11 cellular contexts compared by ENCODE assay signal in the genomic region with DNA sequence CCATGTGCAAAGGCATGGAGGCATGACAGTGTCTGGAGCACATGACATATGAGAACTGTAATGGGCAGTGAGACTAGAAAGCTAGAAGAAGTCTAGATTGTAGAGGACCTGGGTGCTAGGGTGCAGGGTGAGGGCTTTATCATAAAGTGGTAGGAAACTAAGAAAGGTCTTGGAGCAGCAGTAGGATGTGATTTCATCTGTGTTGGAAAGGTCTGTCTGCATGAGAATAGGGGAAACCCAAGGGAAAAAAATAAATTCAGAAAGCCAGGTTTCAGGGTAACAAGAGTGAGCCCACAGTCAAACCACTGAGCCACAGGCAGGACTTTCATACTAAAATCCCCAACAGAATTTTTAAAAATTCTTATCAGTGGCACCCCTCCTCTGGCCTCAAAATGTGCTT. TPM values are rescaled to one million over a fixed set of nuclear protein-coding genes. Genes with fewer than 3 reads are reported as not detected.
A peak's percentile ranks its signal among the peaks of the same experiment; 100 is the strongest.
DNase-seq lines count a peak whose midpoint lies in the region; ATAC-seq, FAIRE-seq and TF ChIP-seq lines count a peak whose summit lies in the region.
"Had no signal": no experiment of that assay in that cellular context is flagged by ENCODE, and none has a peak within 500 bp of the region (broad histone marks: within the 10 kb centered on the region; RNA-seq: fewer than 3 reads in every experiment).

No MANE protein-coding gene starts in this region.

- CTCF ChIA-PET in A673 (lab: Charles Lee): interaction anchor here (1.5 kb wide), 1 partner anchor 163 kb away, joined by 3 read pairs; no protein-coding TSS in a partner anchor

- H3K27me3 ChIP-seq in A673 (replicated peaks; ENCODE audit: insufficient read depth, low read depth, low read length, poor library complexity) (no peaks in the 10 kb centered on the region), HUES48 (ENCODE audit: control insufficient read depth, insufficient read depth, low read length) (peaks cover 64% of the 10 kb centered on the region), astrocyte (ENCODE audit: insufficient read depth, low read length) (peaks cover 21% of the 10 kb centered on the region), neural cell (ENCODE audit: insufficient read depth, low read depth, low read length) (no peaks in the 10 kb centered on the region)

- no peak for TF ChIP-seq RAD21 in neural cell (conservative IDR thresholded peaks at IDR 0.05)

- H3K36me3 ChIP-seq in A673 (ENCODE audit: insufficient read depth, low read length, poor library complexity, severe bottlenecking) (no peaks in the 10 kb centered on the region), HUES48 (ENCODE audit: control insufficient read depth, insufficient read depth, low read length) (no peaks in the 10 kb centered on the region), astrocyte (ENCODE audit: insufficient read depth, low read length) (no peaks in the 10 kb centered on the region), neural cell (ENCODE audit: insufficient read depth, low read length) (no peaks in the 10 kb centered on the region), mucosa of descending colon (ENCODE audit: low read depth) (no peaks in the 10 kb centered on the region)

- H2AFZ ChIP-seq in astrocyte (ENCODE audit: low read depth, low read length) (no peak overlapping the region), neural cell (ENCODE audit: low read depth, low read length) (no peak overlapping the region)

- H3K27ac Mint-ChIP-seq in astrocyte (ENCODE audit: unreplicated experiment): no peak overlapping the region

- no peaks in the 10 kb centered on the region for H4K20me1 ChIP-seq in astrocyte (ENCODE audit: insufficient read depth, low read length)
- no peaks in the 10 kb centered on the region for H4K20me1 ChIP-seq in neural cell (ENCODE audit: insufficient read depth)

- H3K79me2 ChIP-seq in astrocyte (ENCODE audit: insufficient read depth, low read length) (no peaks in the 10 kb centered on the region), neural cell (replicated peaks; ENCODE audit: insufficient read depth, low read length) (no peaks in the 10 kb centered on the region)

- TF ChIP-seq EP300 in neural cell (conservative IDR thresholded peaks at IDR 0.05; ENCODE audit: poor library complexity, severe bottlenecking): no peak

- DNase-seq in A673 (ENCODE audit: low spot score): no peak
- no peak for DNase-seq in astrocyte (ENCODE audit: low read depth)
- no peak for DNase-seq in D341Med (ENCODE audit: low spot score)
- DNase-seq in mucosa of descending colon: no peak
- no peak for DNase-seq in globus pallidus (ENCODE audit: low spot score)
- DNase-seq: CD4-positive, alpha-beta memory T cell; HCEC 1CT; RPMI8226 had no signal

- H3K36me3 Mint-ChIP-seq in astrocyte (ENCODE audit: low read depth, unreplicated experiment): peaks cover 3% of the 10 kb centered on the region
- H3K36me3 Mint-ChIP-seq: CD4-positive, alpha-beta memory T cell had no signal

- H3K27me3 Mint-ChIP-seq in astrocyte (ENCODE audit: low read depth, unreplicated experiment): peaks cover 43% of the 10 kb centered on the region

- H3K9ac ChIP-seq in HUES48 (ENCODE audit: low read depth, low read length): no peak overlapping the region
- no peak overlapping the region for H3K9ac ChIP-seq in astrocyte (ENCODE audit: low read length)
- H3K9ac ChIP-seq in neural cell (ENCODE audit: low read length): peak overlapping the region; percentile 59

- peaks cover 7% of the 10 kb centered on the region for H3F3A ChIP-seq in neural cell (ENCODE audit: insufficient read depth, low read length, poor library complexity, severe bottlenecking)

- H3K9me3 ChIP-seq in A673 (ENCODE audit: low read depth, low read length, poor library complexity, severe bottlenecking) (no peaks in the 10 kb centered on the region), HUES48 (ENCODE audit: control insufficient read depth, insufficient read depth, low read length) (no peaks in the 10 kb centered on the region), astrocyte (ENCODE audit: insufficient read depth, low read depth, low read length) (no peaks in the 10 kb centered on the region), neural cell (ENCODE audit: low read length) (no peaks in the 10 kb centered on the region), mucosa of descending colon (no peaks in the 10 kb centered on the region)

- no peak for FAIRE-seq in astrocyte (lab: Jason Lieb, UNC)

- H3K27ac ChIP-seq in A673 (ENCODE audit: low read depth, low read length, poor library complexity, severe bottlenecking) (peak overlapping the region; percentile 83), HUES48 (ENCODE audit: low read depth, low read length) (peak overlapping the region; percentile 85), astrocyte (ENCODE audit: low read depth, low read length) (no peak overlapping the region), neural cell (ENCODE audit: low read length) (peak overlapping the region; percentile 86)

- H3K4me1 ChIP-seq in A673 (ENCODE audit: insufficient read depth, low read length, poor library complexity, severe bottlenecking) (peaks cover 20% of the 10 kb centered on the region), HUES48 (ENCODE audit: control insufficient read depth, insufficient read depth, low read length) (peaks cover 14% of the 10 kb centered on the region), astrocyte (ENCODE audit: insufficient read depth, low read length) (peaks cover 18% of the 10 kb centered on the region), mucosa of descending colon (ENCODE audit: low read depth) (no peaks in the 10 kb centered on the region)

- no peak for TF ChIP-seq CTCF in A673 (conservative IDR thresholded peaks at IDR 0.05; ENCODE audit: low read depth, low read length)
- TF ChIP-seq CTCF in astrocyte (IDR thresholded peaks at IDR 0.05; ENCODE audit: insufficient read depth, low read depth, low read length): no peak
- no peak for TF ChIP-seq CTCF in neural cell (IDR thresholded peaks at IDR 0.05; ENCODE audit: poor library complexity, severe bottlenecking)
- TF ChIP-seq CTCF in mucosa of descending colon (IDR thresholded peaks at IDR 0.05): no peak

- H3K4me1 Mint-ChIP-seq in astrocyte (ENCODE audit: low read depth, unreplicated experiment): peaks cover 13% of the 10 kb centered on the region

- H3K4me3 ChIP-seq in A673 (ENCODE audit: low read depth, low read length, poor library complexity, severe bottlenecking) (peak overlapping the region; percentile 23), HUES48 (ENCODE audit: low read depth, low read length) (no peak overlapping the region), astrocyte (ENCODE audit: insufficient read depth, low read depth, low read length) (no peak overlapping the region), neural cell (ENCODE audit: low read length) (no peak overlapping the region), mucosa of descending colon (no peak overlapping the region)

- BruUV-seq in A673 (replicated peaks; lab: Mats Ljungman, UMichigan): no TSS peak

- POLR2A ChIA-PET in A673 (lab: Charles Lee; ENCODE audit: low non-redundant PET): no interaction called here

- ATAC-seq in GM18520 (IDR thresholded peaks at IDR 0.05; ENCODE audit: unreplicated experiment) (no peak), mucosa of descending colon (no peak)

- H3K4me2 ChIP-seq in astrocyte (ENCODE audit: low read length): peak overlapping the region; percentile 81
- no peak overlapping the region for H3K4me2 ChIP-seq in neural cell (ENCODE audit: low read length)

- no peaks in the 10 kb centered on the region for H3K9me2 ChIP-seq in neural cell (ENCODE audit: insufficient read depth, low read length)

- no peak overlapping the region for H3K4me3 Mint-ChIP-seq in astrocyte (ENCODE audit: unreplicated experiment)

- peaks cover 4% of the 10 kb centered on the region for H3K9me3 Mint-ChIP-seq in astrocyte (ENCODE audit: unreplicated experiment)

- intact Hi-C loops in A673 (cut with micrococcal nuclease; ENCODE audit: unreplicated experiment) (loop anchor here (1.0 kb wide), 1 partner anchor 25 kb away; no protein-coding TSS in a partner anchor), mucosa of descending colon (cut with DNase I, micrococcal nuclease) (no loop called here)

TF ChIP-seq in neural cell, 6 proteins besides CTCF, POLR2A, EP300 and RAD21:
- TF ChIP-seq, protein P1, sequence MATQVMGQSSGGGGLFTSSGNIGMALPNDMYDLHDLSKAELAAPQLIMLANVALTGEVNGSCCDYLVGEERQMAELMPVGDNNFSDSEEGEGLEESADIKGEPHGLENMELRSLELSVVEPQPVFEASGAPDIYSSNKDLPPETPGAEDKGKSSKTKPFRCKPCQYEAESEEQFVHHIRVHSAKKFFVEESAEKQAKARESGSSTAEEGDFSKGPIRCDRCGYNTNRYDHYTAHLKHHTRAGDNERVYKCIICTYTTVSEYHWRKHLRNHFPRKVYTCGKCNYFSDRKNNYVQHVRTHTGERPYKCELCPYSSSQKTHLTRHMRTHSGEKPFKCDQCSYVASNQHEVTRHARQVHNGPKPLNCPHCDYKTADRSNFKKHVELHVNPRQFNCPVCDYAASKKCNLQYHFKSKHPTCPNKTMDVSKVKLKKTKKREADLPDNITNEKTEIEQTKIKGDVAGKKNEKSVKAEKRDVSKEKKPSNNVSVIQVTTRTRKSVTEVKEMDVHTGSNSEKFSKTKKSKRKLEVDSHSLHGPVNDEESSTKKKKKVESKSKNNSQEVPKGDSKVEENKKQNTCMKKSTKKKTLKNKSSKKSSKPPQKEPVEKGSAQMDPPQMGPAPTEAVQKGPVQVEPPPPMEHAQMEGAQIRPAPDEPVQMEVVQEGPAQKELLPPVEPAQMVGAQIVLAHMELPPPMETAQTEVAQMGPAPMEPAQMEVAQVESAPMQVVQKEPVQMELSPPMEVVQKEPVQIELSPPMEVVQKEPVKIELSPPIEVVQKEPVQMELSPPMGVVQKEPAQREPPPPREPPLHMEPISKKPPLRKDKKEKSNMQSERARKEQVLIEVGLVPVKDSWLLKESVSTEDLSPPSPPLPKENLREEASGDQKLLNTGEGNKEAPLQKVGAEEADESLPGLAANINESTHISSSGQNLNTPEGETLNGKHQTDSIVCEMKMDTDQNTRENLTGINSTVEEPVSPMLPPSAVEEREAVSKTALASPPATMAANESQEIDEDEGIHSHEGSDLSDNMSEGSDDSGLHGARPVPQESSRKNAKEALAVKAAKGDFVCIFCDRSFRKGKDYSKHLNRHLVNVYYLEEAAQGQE (IDR thresholded peaks at IDR 0.05; ENCODE audit: borderline replicate concordance): no peak
- TF ChIP-seq EZH2 (IDR thresholded peaks at IDR 0.05; ENCODE audit: borderline replicate concordance, insufficient read depth, low read length, poor library complexity, severe bottlenecking) (no peak), TAF1 (IDR thresholded peaks at IDR 0.05; ENCODE audit: low read depth) (no peak), POLR2AphosphoS5 (IDR thresholded peaks at IDR 0.05) (no peak), SMC3 (conservative IDR thresholded peaks at IDR 0.05; ENCODE audit: poor library complexity) (no peak), MXI1 (conservative IDR thresholded peaks at IDR 0.05; ENCODE audit: poor library complexity, severe bottlenecking) (no peak)

RNA-seq across cellular contexts. Expression of gene CCDC33, which starts 54.5 kb away (rescaled TPM):
- not detected in 2 replicates for total RNA-seq in A673 (2021)
- total RNA-seq in astrocyte: 0.41 and 0.96 TPM in 2 replicates
- polyA plus RNA-seq in neural cell: 1.4 TPM in 2 replicates
- 0.73 and 1.3 TPM in 2 replicates for polyA minus RNA-seq in neural cell
- total RNA-seq in mucosa of descending colon: under 1 TPM in 1 of 3 donors, not detected in 2; 0.22 TPM
- total RNA-seq: CD4-positive, alpha-beta memory T cell had no signal
- polyA plus RNA-seq: CD4-positive, alpha-beta memory T cell had no signal
